15 cellular contexts compared by ENCODE assay signal in the genomic region with DNA sequence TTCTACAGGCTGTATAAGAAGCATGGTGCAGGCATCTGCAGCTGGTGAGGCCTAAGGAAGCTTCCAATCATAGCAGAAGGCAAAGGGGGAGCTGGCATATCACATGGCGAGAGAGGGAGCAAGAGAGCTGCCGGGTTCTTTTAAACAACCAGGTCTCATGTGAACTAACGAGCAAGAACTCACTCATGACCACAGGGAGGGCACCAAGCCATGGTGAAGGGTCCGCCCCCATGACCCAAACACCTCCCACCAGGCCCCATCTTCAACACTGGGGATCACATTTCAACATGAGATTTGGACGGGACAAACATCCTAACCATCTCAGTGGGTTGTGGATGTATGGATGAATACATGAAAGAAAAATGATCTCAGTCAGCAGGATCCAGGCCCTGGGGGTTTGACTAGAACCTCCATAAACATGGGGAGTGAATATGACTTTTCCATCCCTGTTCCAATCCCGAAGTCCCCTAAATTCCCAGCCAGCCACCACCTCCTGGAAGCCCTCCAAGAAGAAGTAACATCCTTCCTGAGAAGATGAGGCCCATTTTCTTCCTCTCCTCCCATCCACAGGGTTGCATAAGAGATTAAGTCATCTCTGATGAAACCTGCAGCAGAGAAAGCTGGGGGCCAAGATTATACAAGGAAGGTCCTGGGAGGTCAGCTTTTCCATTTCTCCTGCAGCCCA. TPM values are rescaled to one million over a fixed set of nuclear protein-coding genes. Genes with fewer than 3 reads are reported as not detected.
DNase-seq lines count a peak whose midpoint lies in the region; ATAC-seq, FAIRE-seq and TF ChIP-seq lines count a peak whose summit lies in the region.
"Had no signal": no experiment of that assay in that cellular context is flagged by ENCODE, and none has a peak within 500 bp of the region (broad histone marks: within the 10 kb centered on the region; RNA-seq: fewer than 3 reads in every experiment).

No MANE protein-coding gene starts in this region.

- TF ChIP-seq POLR2A in gastrocnemius medialis (IDR thresholded peaks at IDR 0.05), result no peak

- in situ Hi-C loops in gastrocnemius medialis (cut with MboI; ENCODE audit: low sequenced_read_pairs in 4 of 4), result no loop called here

- H3K9me3 ChIP-seq in skeletal muscle tissue (ENCODE audit: control insufficient read depth in 3 of 3, low read length in 3 of 3) (no peaks in the 10 kb centered on the region), gastrocnemius medialis (no peaks in the 10 kb centered on the region), small intestine (ENCODE audit: control insufficient read depth, low read depth) (no peaks in the 10 kb centered on the region)
- H3K9me3 ChIP-seq: thyroid gland had no signal

- intact Hi-C loops in gastrocnemius medialis (cut with DNase I; ENCODE audit: low total_unique reads), result no loop called here

- TF ChIP-seq CTCF in epithelial cell of esophagus (IDR thresholded peaks at IDR 0.05; ENCODE audit: insufficient read depth, low read depth, low read length, missing control alignments) (no peak), gastrocnemius medialis (IDR thresholded peaks at IDR 0.05 in 4 of 5, conservative IDR thresholded peaks at IDR 0.05 in 1 of 5) (no peak)

- H3K36me3 ChIP-seq in skeletal muscle tissue (ENCODE audit: control insufficient read depth in 3 of 3, insufficient read depth in 3 of 3, low read length in 3 of 3) (peaks cover 8 to 27% (median 14%) of the 10 kb centered on the region in 3 donors), gastrocnemius medialis (peaks cover 0 to 8% of the 10 kb centered on the region in 2 donors), small intestine (ENCODE audit: control insufficient read depth in 2 of 2, insufficient read depth in 2 of 2, low read length in 2 of 2) (no peaks in the 10 kb centered on the region)
- H3K36me3 ChIP-seq: thyroid gland had no signal

- peak; percentile 5 for DNase-seq in SIG-M5 treated with dmso at 0.1 percent for 504 hours (lab: John Stamatoyannopoulos, UW; ENCODE audit: unreplicated experiment)
- DNase-seq in SIG-M5 (lab: John Stamatoyannopoulos, UW), result no peak
- peak; percentile 87 for DNase-seq in RPMI7951 (ENCODE audit: low read depth)
- peak; percentile 61 for DNase-seq in epithelial cell of esophagus (ENCODE audit: low read depth)
- no peak for DNase-seq in gastrocnemius medialis
- no peak for DNase-seq in small intestine
- DNase-seq: activated CD4-positive, alpha-beta T cell treated with anti-CD3 and anti-CD28 coated beads, Interleukin-2, amount 50 U/mL, for 48 hours; thyroid gland had no signal

- H3K4me1 ChIP-seq in skeletal muscle tissue (ENCODE audit: control insufficient read depth in 3 of 3, insufficient read depth in 3 of 3, low read length in 3 of 3), result peaks cover 36 to 66% (median 42%) of the 10 kb centered on the region in 3 donors
- H3K4me1 ChIP-seq in gastrocnemius medialis, result peaks cover 29 to 50% of the 10 kb centered on the region in 2 donors
- no peaks in the 10 kb centered on the region for H3K4me1 ChIP-seq in small intestine (ENCODE audit: control insufficient read depth in 2 of 2, insufficient read depth in 1 of 2, low read depth in 1 of 2, low read length in 1 of 2)
- H3K4me1 ChIP-seq: thyroid gland had no signal

- H3K27me3 ChIP-seq in skeletal muscle tissue (ENCODE audit: control insufficient read depth in 3 of 3, insufficient read depth in 3 of 3, low read length in 3 of 3) (no peaks in the 10 kb centered on the region), gastrocnemius medialis (no peaks in the 10 kb centered on the region), small intestine (ENCODE audit: control insufficient read depth in 2 of 2, insufficient read depth in 2 of 2, low read length in 2 of 2) (peaks cover 0 to 2% of the 10 kb centered on the region in 2 donors)
- H3K27me3 ChIP-seq: thyroid gland had no signal

- peak overlapping the region; percentile 72 for H3K27ac ChIP-seq in skeletal muscle tissue (ENCODE audit: low read depth, low read length)
- peak overlapping the region in 2 of 4 donors; percentile 40 to 45 for H3K27ac ChIP-seq in gastrocnemius medialis
- no peak overlapping the region for H3K27ac ChIP-seq in small intestine (ENCODE audit: low read depth in 1 of 2, low read length in 1 of 2)
- H3K27ac ChIP-seq: 22Rv1, thyroid gland had no signal

- no peak for FAIRE-seq in small intestine (lab: Jason Lieb, UNC)
- FAIRE-seq: endothelial cell of umbilical vein, GM12878 had no signal

- ATAC-seq in gastrocnemius medialis, result no peak
- no peak for ATAC-seq in GM21528 (IDR thresholded peaks at IDR 0.05; ENCODE audit: low FRiP score, unreplicated experiment)
- ATAC-seq: GM12878 had no signal

- no peak overlapping the region for H3K9ac ChIP-seq in skeletal muscle tissue (ENCODE audit: low read depth in 1 of 3, low read length in 3 of 3)

- WGBS in small intestine, 3 donors, result 57 to 83% (median 74%) methylated on average over 6 of the region's 6 CpGs

- no peak overlapping the region for H3K4me3 ChIP-seq in epithelial cell of esophagus (ENCODE audit: low read length)
- H3K4me3 ChIP-seq in skeletal muscle tissue (ENCODE audit: low read length in 3 of 3), result no peak overlapping the region
- H3K4me3 ChIP-seq in gastrocnemius medialis, result no peak overlapping the region
- no peak overlapping the region for H3K4me3 ChIP-seq in small intestine (ENCODE audit: low read depth in 1 of 2, low read length in 2 of 2)
- H3K4me3 ChIP-seq: GM12878, thyroid gland had no signal

RNA-seq across cellular contexts. Expression of a gene that starts 9.5 kb away (rescaled TPM):
- total RNA-seq in RPMI7951 (2014; rRNA removed; shearing (Covaris generic)), result not detected in 2 replicates
- total RNA-seq in skeletal muscle tissue (222 TPM), gastrocnemius medialis (10 to 100 TPM; 12.0 to 19.7 (median 14.3) TPM)
- under 1 TPM in 1 of 3 donors, not detected in 2; 0.16 TPM for polyA plus RNA-seq in small intestine
- total RNA-seq: endothelial cell of umbilical vein; GM12878; osteocyte; T-helper 1 cell treated with Interleukin-12 subunit alpha and Interleukin-12 subunit beta and Interleukin-4 antibody, amounts not matched to agents 30 ng/mL and 1 ng/mL, for 36 hours; thyroid gland had no signal
- polyA plus RNA-seq: endothelial cell of umbilical vein, GM12878 had no signal

RNA-seq across cellular contexts. Expression of a gene that starts 26.4 kb away (rescaled TPM):
- total RNA-seq in RPMI7951 (2014; rRNA removed; shearing (Covaris generic)), result 6.4 and 7.2 TPM in 2 replicates
- total RNA-seq in skeletal muscle tissue (0.52 TPM), gastrocnemius medialis (under 1 TPM in 1 of 4 donors, not detected in 3; 0.20 TPM)
- under 1 TPM in 2 of 3 donors, not detected in 1; 0.22 to 0.39 TPM for polyA plus RNA-seq in small intestine

Comparison
In these comparisons a context has a peak if more than half of its experiments do, and no peak if none do; other contexts are left out.
1. DNase-seq: peak in SIG-M5 treated with dmso at 0.1 percent for 504 hours (single experiment), RPMI7951 (single experiment) and epithelial cell of esophagus (single experiment); none in SIG-M5 (single experiment), gastrocnemius medialis (0 of 2) and small intestine (single experiment).
2. RNA of a gene that starts 9.5 kb away (total RNA-seq): 222 TPM in skeletal muscle tissue (single experiment) and 12.0 to 19.7 TPM in gastrocnemius medialis; not detected in RPMI7951; every median in the first group is over 10 times any median in the second.